8 cellular contexts compared by ENCODE assay signal in genomic region chr6:52984247-52984646, GRCh38. TPM values are rescaled to one million over a fixed set of nuclear protein-coding genes. Genes with fewer than 3 reads are reported as not detected.
A peak's percentile ranks its signal among the peaks of the same experiment; 100 is the strongest.
DNase-seq lines count a peak whose midpoint lies in the region; ATAC-seq and TF ChIP-seq lines count a peak whose summit lies in the region.

No MANE protein-coding gene starts in this region.

- DNase-seq in RPMI8226 = peak; percentile 92
- DNase-seq in naive thymus-derived CD8-positive, alpha-beta T cell = peak in 9 of 10 donors; percentile 14 to 79 (median 47)
- no peak for DNase-seq in NCI-H1436 (lab: John Stamatoyannopoulos, UW)
- no peak for DNase-seq in omental fat pad (ENCODE audit: low spot score)
- DNase-seq in Right ventricle myocardium superior = no peak
- DNase-seq in colonic mucosa = no peak

- peak; percentile 77 for ATAC-seq in GM18868 (IDR thresholded peaks at IDR 0.05; ENCODE audit: unreplicated experiment)
- peak; percentile 68 for ATAC-seq in HG02852 (IDR thresholded peaks at IDR 0.05; ENCODE audit: unreplicated experiment)
- peak; percentile 96 to 98 for ATAC-seq in naive thymus-derived CD8-positive, alpha-beta T cell
- ATAC-seq in omental fat pad (ENCODE audit: low FRiP score) = no peak
- no peak for ATAC-seq in Right ventricle myocardium superior (ENCODE audit: poor library complexity)

- H3K36me3 Mint-ChIP-seq in naive thymus-derived CD8-positive, alpha-beta T cell = peaks cover 0 to 2% (median 0%) of the 10 kb centered on the region in 3 donors

- H3K4me3 Mint-ChIP-seq in naive thymus-derived CD8-positive, alpha-beta T cell = peak overlapping the region; percentile 52 to 81 (median 74)

- POLR2A ChIA-PET in naive thymus-derived CD8-positive, alpha-beta T cell (lab: Charles Lee) = interaction anchor here (0.7 to 3.0 kb wide), 2 partner anchors 11 to 22 kb away, joined by 3 to 21 read pairs; partner anchors contain the start of gene GSTA4

- no peak overlapping the region for H3K27ac ChIP-seq in colonic mucosa

- no peaks in the 10 kb centered on the region for H3K27me3 ChIP-seq in colonic mucosa

- peak overlapping the region in 6 of 10 donors; percentile 12 to 54 (median 30) for H3K27ac Mint-ChIP-seq in naive thymus-derived CD8-positive, alpha-beta T cell

- H3K9ac ChIP-seq in colonic mucosa (ENCODE audit: low read depth in 2 of 2, low read length in 2 of 2) = no peak overlapping the region

- H3K4me3 ChIP-seq in colonic mucosa = no peak overlapping the region

- H3K9me3 ChIP-seq in colonic mucosa = no peaks in the 10 kb centered on the region

- H3K27me3 Mint-ChIP-seq in naive thymus-derived CD8-positive, alpha-beta T cell = peaks cover 12 to 50% (median 19%) of the 10 kb centered on the region in 5 donors

- H3K4me1 ChIP-seq in colonic mucosa = no peaks in the 10 kb centered on the region

- intact Hi-C loops in Right ventricle myocardium superior (cut with DNase I) (no loop called here), colonic mucosa (cut with DNase I) (no loop called here)

- peaks cover 31 to 41% (median 39%) of the 10 kb centered on the region in 4 donors for H3K4me1 Mint-ChIP-seq in naive thymus-derived CD8-positive, alpha-beta T cell

- no peaks in the 10 kb centered on the region for H3K9me3 Mint-ChIP-seq in naive thymus-derived CD8-positive, alpha-beta T cell

- no peaks in the 10 kb centered on the region for H3K36me3 ChIP-seq in colonic mucosa

- TF ChIP-seq CTCF in omental fat pad (IDR thresholded peaks at IDR 0.05) (no peak), colonic mucosa (IDR thresholded peaks at IDR 0.05) (no peak)

RNA-seq across cellular contexts. Expression of gene GSTA4, which starts 10.8 kb away (rescaled TPM):
- total RNA-seq in naive thymus-derived CD8-positive, alpha-beta T cell = under 1 TPM; 0.39 to 0.69 TPM
- 1 to 10 TPM; 1.2 to 3.7 (median 3.4) TPM for polyA plus RNA-seq in naive thymus-derived CD8-positive, alpha-beta T cell
- total RNA-seq in omental fat pad (10 to 100 TPM in 3 of 4 donors, 1 to 10 TPM in 1; 7.9 to 22.1 (median 19.1) TPM), Right ventricle myocardium superior (7.0 TPM), colonic mucosa (10 to 100 TPM; 13.5 to 17.0 TPM)

Comparison
In these comparisons a context has a peak if more than half of its experiments do, and no peak if none do; other contexts are left out.
1. ATAC-seq: peak in GM18868 (single experiment), HG02852 (single experiment) and naive thymus-derived CD8-positive, alpha-beta T cell (2 of 2); none in omental fat pad (single experiment) and Right ventricle myocardium superior (single experiment).
2. DNase-seq: peak in RPMI8226 (single experiment) and naive thymus-derived CD8-positive, alpha-beta T cell (9 of 10); none in NCI-H1436 (single experiment), omental fat pad (single experiment), Right ventricle myocardium superior (single experiment) and colonic mucosa (single experiment).